ENCODE assay signal across 11 cellular contexts in genomic region chr3:481680-482079, GRCh38.
DNase-seq lines count a peak whose midpoint lies in the region; ATAC-seq and TF ChIP-seq lines count a peak whose summit lies in the region.
"Had no signal": no experiment of that assay in that cellular context is flagged by ENCODE, and none has a peak within 500 bp of the region (broad histone marks: within the 10 kb centered on the region; RNA-seq: fewer than 3 reads in every experiment).

No MANE protein-coding gene starts in this region.

- H3K9me3 ChIP-seq in Panc1 (ENCODE audit: control insufficient read depth, insufficient read depth, low read depth, low read length) (no peaks in the 10 kb centered on the region), mucosa of descending colon (peaks cover 11% of the 10 kb centered on the region)

- H3K4me3 ChIP-seq in Panc1 (ENCODE audit: low read depth in 2 of 2, low read length in 2 of 2) = no peak overlapping the region
- H3K4me3 ChIP-seq in mucosa of descending colon = no peak overlapping the region

- BruUV-seq in Panc1 (replicated peaks; lab: Mats Ljungman, UMichigan) = no TSS peak

- no peaks in the 10 kb centered on the region for H3K27me3 Mint-ChIP-seq in nephron (ENCODE audit: low read depth)
- H3K27me3 Mint-ChIP-seq: stimulated activated naive B cell treated with anti-CD40 and anti-IgM and Interleukin-4, amounts not matched to agents 10 μg/mL and 1 μg/mL and 100 μg/mL, for 72 hours had no signal

- H3K27me3 ChIP-seq in Panc1 (ENCODE audit: control insufficient read depth, insufficient read depth, low read length) = no peaks in the 10 kb centered on the region

- H3K27ac Mint-ChIP-seq in nephron = peak overlapping the region; percentile 76 to 82 (median 81)
- H3K27ac Mint-ChIP-seq: stimulated activated naive B cell treated with anti-CD40 and anti-IgM and Interleukin-4, amounts not matched to agents 10 μg/mL and 1 μg/mL and 100 μg/mL, for 72 hours had no signal

- no peaks in the 10 kb centered on the region for H3K36me3 Mint-ChIP-seq in nephron (ENCODE audit: low read depth)
- H3K36me3 Mint-ChIP-seq: stimulated activated naive B cell treated with anti-CD40 and anti-IgM and Interleukin-4, amounts not matched to agents 10 μg/mL and 1 μg/mL and 100 μg/mL, for 72 hours had no signal

- no peak overlapping the region for H3K27ac ChIP-seq in Panc1 (ENCODE audit: low read length)
- H3K27ac ChIP-seq: KMS-11 had no signal

- DNase-seq in DMS 273 (lab: John Stamatoyannopoulos, UW; ENCODE audit: unreplicated experiment) = peak; percentile 74
- DNase-seq in DMS 273 treated with DMSO at 0.1 percent for 48 hours (lab: John Stamatoyannopoulos, UW) = no peak
- DNase-seq in Panc1 (ENCODE audit: low read depth, low spot score) = no peak
- no peak for DNase-seq in stimulated activated CD4-positive, alpha-beta T cell treated with anti-CD3 and anti-CD28 coated beads, Interleukin-4, amount 100 ng/mL, for 24 hours
- no peak for DNase-seq in activated CD8-positive, alpha-beta memory T cell treated with anti-CD3 and anti-CD28 coated beads for 24 hours
- no peak for DNase-seq in mucosa of descending colon
- DNase-seq: stimulated activated naive B cell treated with anti-CD40 and anti-IgM and Interleukin-4, amounts not matched to agents 10 μg/mL and 1 μg/mL and 100 μg/mL, for 72 hours; T1000 had no signal

- POLR2A ChIA-PET in Panc1 (lab: Charles Lee) = no interaction called here

- H3K36me3 ChIP-seq in Panc1 (ENCODE audit: control insufficient read depth, insufficient read depth, low read length) (no peaks in the 10 kb centered on the region), mucosa of descending colon (ENCODE audit: low read depth) (no peaks in the 10 kb centered on the region)

- peaks cover 31% of the 10 kb centered on the region for H3K4me1 Mint-ChIP-seq in nephron
- H3K4me1 Mint-ChIP-seq: stimulated activated naive B cell treated with anti-CD40 and anti-IgM and Interleukin-4, amounts not matched to agents 10 μg/mL and 1 μg/mL and 100 μg/mL, for 72 hours had no signal

- ATAC-seq in GM21737 (IDR thresholded peaks at IDR 0.05; ENCODE audit: unreplicated experiment) = peak; percentile 48
- no peak for ATAC-seq in Panc1
- ATAC-seq in mucosa of descending colon = no peak
- ATAC-seq: stimulated activated naive B cell treated with anti-CD40 and anti-IgM and Interleukin-4, amounts not matched to agents 10 μg/mL and 1 μg/mL and 100 μg/mL, for 72 hours had no signal

- no peak overlapping the region for H3K4me3 Mint-ChIP-seq in nephron
- H3K4me3 Mint-ChIP-seq: stimulated activated naive B cell treated with anti-CD40 and anti-IgM and Interleukin-4, amounts not matched to agents 10 μg/mL and 1 μg/mL and 100 μg/mL, for 72 hours had no signal

- in situ Hi-C loops in Panc1 (cut with HindIII; ENCODE audit: low pct_unique_long_range_greater_than_20kb, low sequenced_read_pairs) = no loop called here

- CTCF ChIA-PET in Panc1 (lab: Charles Lee) = no interaction called here

- peaks cover 13% of the 10 kb centered on the region for H3K9me3 Mint-ChIP-seq in nephron

- H3K4me1 ChIP-seq in Panc1 (ENCODE audit: control insufficient read depth, insufficient read depth, low read length) = no peaks in the 10 kb centered on the region
- H3K4me1 ChIP-seq in mucosa of descending colon (ENCODE audit: low read depth) = no peaks in the 10 kb centered on the region

- TF ChIP-seq CTCF in Panc1 (IDR thresholded peaks at IDR 0.05) (peak; percentile 21; the same call in 1 of the 2 replicates), nephron (IDR thresholded peaks at IDR 0.05; ENCODE audit: unreplicated experiment in 3 of 3) (peak; percentile 38 to 55 (median 40)), mucosa of descending colon (IDR thresholded peaks at IDR 0.05) (no peak)

- intact Hi-C loops in Panc1 (cut with micrococcal nuclease; ENCODE audit: unreplicated experiment) = no loop called here
- intact Hi-C loops in mucosa of descending colon (cut with DNase I, micrococcal nuclease) = no loop called here
